Comparison of ENCODE assay signal across 1 cellular context in the genomic region with DNA sequence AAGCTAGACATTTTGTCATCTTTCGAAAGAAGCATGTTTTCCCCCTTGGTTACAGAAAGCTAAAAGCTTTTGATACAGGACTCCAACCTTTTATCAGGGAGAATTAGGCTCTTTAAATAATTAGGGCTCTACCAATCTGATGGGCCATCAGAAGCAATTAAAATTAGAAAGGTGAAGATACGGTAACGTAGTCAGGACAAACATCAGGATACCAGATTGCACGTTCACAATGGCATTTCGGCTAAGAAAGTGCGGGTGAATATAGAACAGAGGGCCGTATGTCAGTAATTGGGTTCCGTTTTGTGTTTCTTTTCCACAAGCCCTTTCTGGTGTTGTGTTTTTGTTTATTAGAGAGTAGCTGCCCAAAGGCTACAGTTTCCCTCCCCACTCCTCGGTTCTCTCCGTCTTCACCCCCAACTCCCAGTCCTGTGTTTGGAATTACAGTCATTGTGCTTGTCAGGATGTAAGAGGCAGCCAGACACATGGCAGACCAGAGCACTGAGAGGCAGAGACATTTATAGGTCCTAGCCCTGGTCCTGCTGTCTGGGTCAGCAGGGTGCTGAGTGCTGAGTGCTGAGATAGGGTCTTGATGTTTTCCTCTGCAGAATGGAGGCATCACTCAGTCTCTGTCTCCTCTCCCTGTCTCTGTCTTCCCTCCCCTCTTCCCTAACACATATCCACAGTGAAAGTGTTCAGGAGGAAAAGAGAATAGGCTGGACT.
TF ChIP-seq lines count a peak whose summit lies in the region.

No MANE protein-coding gene starts in this region.

TF ChIP-seq in HEK293, 187 proteins besides CTCF, POLR2A, EP300 and RAD21:
- TF ChIP-seq ZNF600 (tag by site-specific recombination; IDR thresholded peaks at IDR 0.05), result peak; percentile 57
- TF ChIP-seq ZNF37A (tag by site-specific recombination; IDR thresholded peaks at IDR 0.05), result no peak
- TF ChIP-seq ZIC2 (tag by site-specific recombination; IDR thresholded peaks at IDR 0.05), result peak; percentile 67
- no peak for TF ChIP-seq PRDM1 (tag by site-specific recombination; IDR thresholded peaks at IDR 0.05)
- TF ChIP-seq, protein P1, sequence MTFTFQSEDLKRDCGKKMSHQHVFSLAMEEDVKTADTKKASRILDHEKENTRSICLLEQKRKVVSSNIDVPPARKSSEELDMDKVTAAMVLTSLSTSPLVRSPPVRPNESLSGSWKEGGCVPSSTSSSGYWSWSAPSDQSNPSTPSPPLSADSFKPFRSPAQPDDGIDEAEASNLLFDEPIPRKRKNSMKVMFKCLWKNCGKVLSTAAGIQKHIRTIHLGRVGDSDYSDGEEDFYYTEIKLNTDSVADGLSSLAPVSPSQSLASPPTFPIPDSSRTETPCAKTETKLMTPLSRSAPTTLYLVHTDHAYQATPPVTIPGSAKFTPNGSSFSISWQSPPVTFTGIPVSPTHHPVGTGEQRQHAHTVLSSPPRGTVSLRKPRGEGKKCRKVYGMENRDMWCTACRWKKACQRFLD (tag by site-specific recombination; IDR thresholded peaks at IDR 0.05), result no peak
- TF ChIP-seq ZNF175 (tag by site-specific recombination; IDR thresholded peaks at IDR 0.05), result no peak
